ENCODE assay signal across 8 cellular contexts in the genomic region with DNA sequence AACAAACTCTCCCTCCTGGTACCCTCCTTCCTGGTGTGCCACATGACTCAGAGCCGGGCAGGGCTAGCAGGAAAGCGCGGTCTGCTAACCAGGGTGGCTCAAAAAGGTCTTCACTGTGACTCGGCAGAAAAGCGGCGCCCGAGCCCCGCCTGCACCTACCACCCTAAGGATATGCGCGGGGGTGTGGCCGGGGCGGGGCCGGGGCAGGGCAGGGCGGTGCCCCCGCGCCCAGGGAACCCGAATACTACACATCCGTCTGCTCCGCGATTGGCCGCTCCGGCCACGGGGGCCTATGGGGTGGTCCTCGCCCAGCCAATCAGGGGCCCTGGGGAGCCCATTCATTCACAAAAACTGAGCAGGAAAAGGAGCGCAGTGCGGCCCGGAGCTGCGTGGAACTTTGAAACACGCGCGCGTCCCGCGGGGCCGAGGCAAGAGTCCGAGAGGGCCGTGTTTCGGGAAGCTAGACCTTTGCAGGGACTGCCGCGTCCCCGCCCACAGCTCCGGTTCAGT. TPM values are rescaled to one million over a fixed set of nuclear protein-coding genes. Genes with fewer than 3 reads are reported as not detected.
A peak's percentile ranks its signal among the peaks of the same experiment; 100 is the strongest.
DNase-seq lines count a peak whose midpoint lies in the region; ATAC-seq and TF ChIP-seq lines count a peak whose summit lies in the region.

No MANE protein-coding gene starts in this region.

- H3K27ac ChIP-seq in CD4-positive, CD25-positive, alpha-beta regulatory T cell (ENCODE audit: insufficient read depth, low read length, poor library complexity, severe bottlenecking), result peak overlapping the region; percentile 82
- peak overlapping the region; percentile 59 for H3K27ac ChIP-seq in lower lobe of right lung

- peak overlapping the region; percentile 88 to 93 (median 91) for H3K27ac Mint-ChIP-seq in CD4-positive, CD25-positive, alpha-beta regulatory T cell

- no peaks in the 10 kb centered on the region for H3K27me3 Mint-ChIP-seq in CD4-positive, CD25-positive, alpha-beta regulatory T cell

- H3K9me3 Mint-ChIP-seq in CD4-positive, CD25-positive, alpha-beta regulatory T cell, result no peaks in the 10 kb centered on the region

- H3K9me3 ChIP-seq in CD4-positive, CD25-positive, alpha-beta regulatory T cell (ENCODE audit: control insufficient read depth in 2 of 2, low read length in 2 of 2), result no peaks in the 10 kb centered on the region
- no peaks in the 10 kb centered on the region for H3K9me3 ChIP-seq in lower lobe of right lung

- peak overlapping the region; percentile 90 to 98 (median 94) for H3K4me3 Mint-ChIP-seq in CD4-positive, CD25-positive, alpha-beta regulatory T cell

- peak; percentile 89 to 98 (median 90) for DNase-seq in CD4-positive, CD25-positive, alpha-beta regulatory T cell
- peak; percentile 97 for DNase-seq in NCI-H748 (lab: John Stamatoyannopoulos, UW; ENCODE audit: unreplicated experiment)
- DNase-seq in activated CD4-positive, alpha-beta T cell treated with anti-CD3 and anti-CD28 coated beads, Interleukin-2, amount 50 U/mL, for 24 hours (ENCODE audit: low read depth in 1 of 2, low spot score in 1 of 2), result peak; percentile 89 to 93
- DNase-seq in ecto neural progenitor cell (ENCODE audit: low spot score), result peak; percentile 96
- peak; percentile 95 for DNase-seq in lower lobe of right lung
- DNase-seq in stimulated activated CD4-positive, alpha-beta T cell treated with anti-CD3 and anti-CD28 coated beads, Interleukin-4, amount 100 ng/mL, for 48 hours (ENCODE audit: low read depth in 2 of 2), result peak; percentile 95

- H3K36me3 ChIP-seq in CD4-positive, CD25-positive, alpha-beta regulatory T cell (ENCODE audit: control insufficient read depth, insufficient read depth, low read length), result peaks cover 4% of the 10 kb centered on the region
- H3K36me3 ChIP-seq in lower lobe of right lung, result no peaks in the 10 kb centered on the region

- H3K36me3 Mint-ChIP-seq in CD4-positive, CD25-positive, alpha-beta regulatory T cell, result peaks cover 8% of the 10 kb centered on the region

- TF ChIP-seq CTCF in lower lobe of right lung (IDR thresholded peaks at IDR 0.05), result no peak

- peaks cover 26% of the 10 kb centered on the region for H3K4me1 ChIP-seq in CD4-positive, CD25-positive, alpha-beta regulatory T cell (ENCODE audit: control insufficient read depth, insufficient read depth, low read length, poor library complexity, severe bottlenecking)
- peaks cover 44% of the 10 kb centered on the region for H3K4me1 ChIP-seq in lower lobe of right lung

- H3K4me3 ChIP-seq in CD4-positive, CD25-positive, alpha-beta regulatory T cell (ENCODE audit: low read depth, low read length), result peak overlapping the region; percentile 65
- H3K4me3 ChIP-seq in lower lobe of right lung, result peak overlapping the region; percentile 80

- intact Hi-C loops in lower lobe of right lung (cut with DNase I), result no loop called here

- peak; percentile 89 to 91 for ATAC-seq in CD4-positive, CD25-positive, alpha-beta regulatory T cell (ENCODE audit: low read depth in 2 of 2)
- peak; percentile 85 for ATAC-seq in GM19395 (IDR thresholded peaks at IDR 0.05; ENCODE audit: unreplicated experiment)
- ATAC-seq in HG03521 (IDR thresholded peaks at IDR 0.05; ENCODE audit: unreplicated experiment), result peak; percentile 85
- peak; percentile 93 to 96 for ATAC-seq in lower lobe of right lung

- peaks cover 12 to 34% (median 20%) of the 10 kb centered on the region in 4 donors for H3K4me1 Mint-ChIP-seq in CD4-positive, CD25-positive, alpha-beta regulatory T cell

- no peaks in the 10 kb centered on the region for H3K27me3 ChIP-seq in CD4-positive, CD25-positive, alpha-beta regulatory T cell (ENCODE audit: control insufficient read depth, insufficient read depth, low read length)
- H3K27me3 ChIP-seq in lower lobe of right lung (ENCODE audit: low read depth), result no peaks in the 10 kb centered on the region

RNA-seq across cellular contexts. Expression of gene LRP8, which starts 1.7 kb away (rescaled TPM):
- 23.7 TPM for total RNA-seq in CD4-positive, CD25-positive, alpha-beta regulatory T cell
- polyA plus RNA-seq in CD4-positive, CD25-positive, alpha-beta regulatory T cell, result 1 to 10 TPM; 1.0 to 3.3 (median 1.9) TPM
- 9.2 TPM for total RNA-seq in lower lobe of right lung

Comparison
In these comparisons a context has a peak if more than half of its experiments do, and no peak if none do; other contexts are left out.
1. Peak in every context shown above with its lines: DNase-seq, ATAC-seq, H3K4me3 ChIP-seq and H3K27ac ChIP-seq.